In genomic region chr11:83317757-83318548, GRCh38 we compare ENCODE assay signal across 2 cellular contexts.
A peak's percentile ranks its signal among the peaks of the same experiment; 100 is the strongest.
TF ChIP-seq lines count a peak whose summit lies in the region.

No MANE protein-coding gene starts in this region.

TF ChIP-seq in HepG2, 621 proteins besides CTCF, POLR2A, EP300 and RAD21:
- TF ChIP-seq HNRNPK (IDR thresholded peaks at IDR 0.05; ENCODE audit: low read depth, low read length, poor library complexity, severe bottlenecking): peak; percentile 48
- TF ChIP-seq GMEB2 (CRISPR knock-in tag; IDR thresholded peaks at IDR 0.05; ENCODE audit: low read depth): no peak
- TF ChIP-seq SP1 (IDR thresholded peaks at IDR 0.05): no peak
- TF ChIP-seq SP1 (CRISPR knock-in tag; IDR thresholded peaks at IDR 0.05): no peak
- TF ChIP-seq ZUFSP (CRISPR knock-in tag; IDR thresholded peaks at IDR 0.05; ENCODE audit: borderline replicate concordance): no peak
- TF ChIP-seq ESRRA (CRISPR knock-in tag; IDR thresholded peaks at IDR 0.05; ENCODE audit: low read depth): no peak

TF ChIP-seq in GM12891, 5 proteins besides CTCF, POLR2A, EP300 and RAD21:
- no peak for TF ChIP-seq POU2F2 (IDR thresholded peaks at IDR 0.05; ENCODE audit: low read depth, low read length)
- no peak for TF ChIP-seq SPI1 (IDR thresholded peaks at IDR 0.05; ENCODE audit: low read depth, low read length)
- TF ChIP-seq POLR2AphosphoS5 (IDR thresholded peaks at IDR 0.05; ENCODE audit: low read depth, low read length): no peak
- no peak for TF ChIP-seq PAX5 (IDR thresholded peaks at IDR 0.05; ENCODE audit: insufficient read depth, low read length, severe bottlenecking)
- no peak for TF ChIP-seq TAF1 (IDR thresholded peaks at IDR 0.05; ENCODE audit: low read depth, low read length)
